8 cellular contexts compared by ENCODE assay signal in genomic region chr3:4271834-4272233, GRCh38. TPM values are rescaled to one million over a fixed set of nuclear protein-coding genes. Genes with fewer than 3 reads are reported as not detected.
DNase-seq lines count a peak whose midpoint lies in the region; ATAC-seq and TF ChIP-seq lines count a peak whose summit lies in the region.

No MANE protein-coding gene starts in this region.

- H3K4me1 Mint-ChIP-seq in activated CD4-positive, alpha-beta T cell treated with anti-CD3 and anti-CD28 coated beads, Interleukin-2, amount 10 ng/mL, durations not matched to agents 7 days and 5 days: peaks cover 10% of the 10 kb centered on the region

- POLR2A ChIA-PET in activated CD4-positive, alpha-beta T cell treated with anti-CD3 and anti-CD28 coated beads, Interleukin-2, amount 10 ng/mL, durations not matched to agents 7 days and 5 days (lab: Charles Lee): no interaction called here

- no peak overlapping the region for H3K27ac Mint-ChIP-seq in activated CD4-positive, alpha-beta T cell treated with anti-CD3 and anti-CD28 coated beads, Interleukin-2, amount 10 ng/mL, durations not matched to agents 7 days and 5 days

- TF ChIP-seq CTCF in astrocyte of the cerebellum (IDR thresholded peaks at IDR 0.05; ENCODE audit: low read depth, low read length, missing control alignments): peak; percentile 56

- no peaks in the 10 kb centered on the region for H3K27me3 Mint-ChIP-seq in activated CD4-positive, alpha-beta T cell treated with anti-CD3 and anti-CD28 coated beads, Interleukin-2, amount 10 ng/mL, durations not matched to agents 7 days and 5 days

- no peaks in the 10 kb centered on the region for H3K36me3 Mint-ChIP-seq in activated CD4-positive, alpha-beta T cell treated with anti-CD3 and anti-CD28 coated beads, Interleukin-2, amount 10 ng/mL, durations not matched to agents 7 days and 5 days (ENCODE audit: low read depth)

- H3K4me3 Mint-ChIP-seq in activated CD4-positive, alpha-beta T cell treated with anti-CD3 and anti-CD28 coated beads, Interleukin-2, amount 10 ng/mL, durations not matched to agents 7 days and 5 days: no peak overlapping the region

- peak; percentile 58 for ATAC-seq in left lobe of liver

- in situ Hi-C loops in Caki2 (cut with HindIII; ENCODE audit: low pct_unique_long_range_greater_than_20kb, low sequenced_read_pairs) (no loop called here), astrocyte of the cerebellum (cut with HindIII; ENCODE audit: low sequenced_read_pairs) (loop anchor here (5.0 kb wide), 1 partner anchor 1070 kb away; no protein-coding TSS in a partner anchor)

- no peak overlapping the region for H3K4me3 ChIP-seq in astrocyte of the cerebellum (ENCODE audit: low read depth, low read length)

- no peaks in the 10 kb centered on the region for H3K9me3 Mint-ChIP-seq in activated CD4-positive, alpha-beta T cell treated with anti-CD3 and anti-CD28 coated beads, Interleukin-2, amount 10 ng/mL, durations not matched to agents 7 days and 5 days

- CTCF ChIA-PET in activated CD4-positive, alpha-beta T cell treated with anti-CD3 and anti-CD28 coated beads, Interleukin-2, amount 10 ng/mL, durations not matched to agents 7 days and 5 days (lab: Charles Lee): interaction anchor here (0.7 to 1.4 kb wide), 2 partner anchors 12 to 22 kb away, joined by 3 to 4 read pairs; no protein-coding TSS in a partner anchor

- DNase-seq in Caki2 (ENCODE audit: low read depth) (peak; percentile 3), HuH-7.5 (ENCODE audit: low spot score) (peak; percentile 49), astrocyte of the cerebellum (ENCODE audit: low read depth) (peak; percentile 42), left lobe of liver (ENCODE audit: low spot score) (no peak), activated T-cell treated with anti-CD3 and anti-CD28 coated beads for 4 hours (no peak)
- DNase-seq in effector CD4-positive, alpha-beta T cell: no peak
- no peak for DNase-seq in activated T-cell treated with anti-CD3 and anti-CD28 coated beads, Interleukin-2, amount 50 U/mL, for 1 hour
- DNase-seq in activated CD4-positive, alpha-beta T cell treated with anti-CD3 and anti-CD28 coated beads, Interleukin-2, amount 10 ng/mL, durations not matched to agents 7 days and 5 days: no peak

RNA-seq across cellular contexts. Expression of gene SETMAR, which starts 31.3 kb away (rescaled TPM):
- 7.8 and 10.5 TPM in 2 replicates for total RNA-seq in Caki2 (2014; rRNA removed; shearing (Covaris generic); ENCODE audit: low replicate concordance)
- total RNA-seq in left lobe of liver: 7.0 TPM
- 10 to 100 TPM; 14.9 to 15.5 TPM for total RNA-seq in activated CD4-positive, alpha-beta T cell treated with anti-CD3 and anti-CD28 coated beads, Interleukin-2, amount 10 ng/mL, durations not matched to agents 7 days and 5 days

Comparison
In these comparisons a context has a peak if more than half of its experiments do, and no peak if none do; other contexts are left out.
1. DNase-seq: peak in Caki2 (single experiment), HuH-7.5 (single experiment) and astrocyte of the cerebellum (single experiment); none in left lobe of liver (single experiment), effector CD4-positive, alpha-beta T cell (single experiment), activated T-cell treated with anti-CD3 and anti-CD28 coated beads, Interleukin-2, amount 50 U/mL, for 1 hour (single experiment), activated T-cell treated with anti-CD3 and anti-CD28 coated beads for 4 hours (single experiment) and activated CD4-positive, alpha-beta T cell treated with anti-CD3 and anti-CD28 coated beads, Interleukin-2, amount 10 ng/mL, durations not matched to agents 7 days and 5 days (single experiment).